Comparison of ENCODE assay signal across 8 cellular contexts in the genomic region with DNA sequence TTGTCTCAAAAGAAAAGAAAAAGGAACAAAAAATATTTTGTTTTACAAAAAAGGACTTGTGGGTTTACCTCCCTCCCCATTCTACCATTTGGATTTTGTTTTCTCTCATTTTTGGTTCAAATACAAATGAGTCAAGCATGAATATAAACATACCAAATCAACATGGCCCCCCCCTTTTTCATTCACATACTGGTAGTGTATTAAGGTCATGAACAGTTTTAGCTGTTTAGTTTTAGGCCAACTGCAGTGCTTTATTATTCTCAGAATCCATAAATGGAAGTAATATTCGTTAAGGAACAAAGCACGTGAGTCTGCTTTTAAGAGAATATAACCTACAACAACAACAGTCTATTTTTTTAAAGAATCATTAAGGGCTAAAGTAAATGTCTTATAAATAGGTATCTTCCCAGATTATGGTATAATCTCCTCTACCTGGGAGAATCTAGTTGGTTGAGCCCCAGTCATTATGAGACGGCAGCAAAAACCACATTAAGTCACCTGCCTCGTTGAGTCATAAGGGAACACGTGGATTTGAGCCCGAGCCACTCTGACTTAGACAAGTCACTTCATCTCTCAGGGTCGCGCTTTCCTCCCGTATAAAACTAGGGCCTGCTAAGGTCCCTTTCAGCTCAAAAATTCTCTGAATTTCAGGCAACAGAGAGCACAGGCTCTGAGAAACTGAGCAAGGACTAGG. TPM values are rescaled to one million over a fixed set of nuclear protein-coding genes. Genes with fewer than 3 reads are reported as not detected.
DNase-seq lines count a peak whose midpoint lies in the region; ATAC-seq and TF ChIP-seq lines count a peak whose summit lies in the region.
"Had no signal": no experiment of that assay in that cellular context is flagged by ENCODE, and none has a peak within 500 bp of the region (broad histone marks: within the 10 kb centered on the region; RNA-seq: fewer than 3 reads in every experiment).

No MANE protein-coding gene starts in this region.

- TF ChIP-seq POLR2A in esophagus muscularis mucosa (IDR thresholded peaks at IDR 0.05; ENCODE audit: low read depth) = no peak

- H3K4me3 Mint-ChIP-seq in activated CD8-positive, alpha-beta T cell treated with anti-CD3 and anti-CD28 coated beads for 36 hours = no peak overlapping the region

- H3K36me3 ChIP-seq in esophagus muscularis mucosa = peaks cover 0 to 31% (median 13%) of the 10 kb centered on the region in 4 donors

- intact Hi-C loops in activated CD8-positive, alpha-beta T cell treated with anti-CD3 and anti-CD28 coated beads for 36 hours (cut with micrococcal nuclease) = no loop called here
- intact Hi-C loops in esophagus muscularis mucosa (cut with DNase I) = no loop called here

- no peak for TF ChIP-seq CTCF in activated CD8-positive, alpha-beta T cell treated with anti-CD3 and anti-CD28 coated beads for 36 hours (IDR thresholded peaks at IDR 0.05)
- no peak for TF ChIP-seq CTCF in esophagus muscularis mucosa (IDR thresholded peaks at IDR 0.05)

- no peak overlapping the region for H3K4me3 ChIP-seq in esophagus muscularis mucosa

- DNase-seq in activated CD8-positive, alpha-beta T cell treated with anti-CD3 and anti-CD28 coated beads for 36 hours = peak; percentile 68
- peak; percentile 6 to 16 for DNase-seq in stimulated activated CD4-positive, alpha-beta T cell treated with anti-CD3 and anti-CD28 coated beads, Interleukin-4, amount 100 ng/mL, for 48 hours (ENCODE audit: low read depth in 2 of 2)
- no peak for DNase-seq in esophagus muscularis mucosa (ENCODE audit: extremely low spot score)
- DNase-seq in NCI-H1930 (lab: John Stamatoyannopoulos, UW) = no peak
- DNase-seq: erythroblast had no signal

- no peaks in the 10 kb centered on the region for H3K4me1 ChIP-seq in esophagus muscularis mucosa

- H3K9me3 ChIP-seq in esophagus muscularis mucosa = no peaks in the 10 kb centered on the region

- H3K27me3 ChIP-seq in esophagus muscularis mucosa = peaks cover 0 to 5% (median 0%) of the 10 kb centered on the region in 4 donors

- H3K27ac ChIP-seq in esophagus muscularis mucosa (replicated peaks in 1 of 4) = no peak overlapping the region

- POLR2A ChIA-PET in activated CD8-positive, alpha-beta T cell treated with anti-CD3 and anti-CD28 coated beads for 36 hours (lab: Charles Lee) = no interaction called here

- CTCF ChIA-PET in activated CD8-positive, alpha-beta T cell treated with anti-CD3 and anti-CD28 coated beads for 36 hours (lab: Charles Lee) = no interaction called here

- no peaks in the 10 kb centered on the region for H3K27me3 Mint-ChIP-seq in activated CD8-positive, alpha-beta T cell treated with anti-CD3 and anti-CD28 coated beads for 36 hours

- H3K4me1 Mint-ChIP-seq in activated CD8-positive, alpha-beta T cell treated with anti-CD3 and anti-CD28 coated beads for 36 hours (ENCODE audit: low read depth) = peaks cover 24% of the 10 kb centered on the region

- H3K36me3 Mint-ChIP-seq in activated CD8-positive, alpha-beta T cell treated with anti-CD3 and anti-CD28 coated beads for 36 hours (ENCODE audit: low read depth) = peaks cover 17% of the 10 kb centered on the region

- 70% methylated on average over 9 of the region's 9 CpGs for WGBS in esophagus muscularis mucosa

- no peaks in the 10 kb centered on the region for H3K9me3 Mint-ChIP-seq in activated CD8-positive, alpha-beta T cell treated with anti-CD3 and anti-CD28 coated beads for 36 hours

- H3K27ac Mint-ChIP-seq in activated CD8-positive, alpha-beta T cell treated with anti-CD3 and anti-CD28 coated beads for 36 hours = no peak overlapping the region

- ATAC-seq in GM18909 (IDR thresholded peaks at IDR 0.05; ENCODE audit: poor library complexity, unreplicated experiment) (peak; percentile 82), HG02870 (IDR thresholded peaks at IDR 0.05; ENCODE audit: unreplicated experiment) (peak; percentile 92), HG03457 (IDR thresholded peaks at IDR 0.05; ENCODE audit: unreplicated experiment) (no peak)
- ATAC-seq in activated CD8-positive, alpha-beta T cell treated with anti-CD3 and anti-CD28 coated beads for 36 hours = peak; percentile 89

- no peak for TF ChIP-seq EP300 in esophagus muscularis mucosa (IDR thresholded peaks at IDR 0.05)

RNA-seq across cellular contexts. Expression of a gene that starts 26.7 kb away (rescaled TPM):
- 1 to 10 TPM; 2.9 to 3.2 TPM for total RNA-seq in activated CD8-positive, alpha-beta T cell treated with anti-CD3 and anti-CD28 coated beads for 36 hours
- 1 to 10 TPM; 7.0 to 10.0 (median 8.7) TPM for total RNA-seq in esophagus muscularis mucosa

Comparison
In these comparisons a context has a peak if more than half of its experiments do, and no peak if none do; other contexts are left out.
1. DNase-seq: peak in activated CD8-positive, alpha-beta T cell treated with anti-CD3 and anti-CD28 coated beads for 36 hours (single experiment) and stimulated activated CD4-positive, alpha-beta T cell treated with anti-CD3 and anti-CD28 coated beads, Interleukin-4, amount 100 ng/mL, for 48 hours (2 of 2); none in esophagus muscularis mucosa (single experiment) and NCI-H1930 (0 of 2).